Comparison of ENCODE assay signal across 25 cellular contexts in the genomic region with DNA sequence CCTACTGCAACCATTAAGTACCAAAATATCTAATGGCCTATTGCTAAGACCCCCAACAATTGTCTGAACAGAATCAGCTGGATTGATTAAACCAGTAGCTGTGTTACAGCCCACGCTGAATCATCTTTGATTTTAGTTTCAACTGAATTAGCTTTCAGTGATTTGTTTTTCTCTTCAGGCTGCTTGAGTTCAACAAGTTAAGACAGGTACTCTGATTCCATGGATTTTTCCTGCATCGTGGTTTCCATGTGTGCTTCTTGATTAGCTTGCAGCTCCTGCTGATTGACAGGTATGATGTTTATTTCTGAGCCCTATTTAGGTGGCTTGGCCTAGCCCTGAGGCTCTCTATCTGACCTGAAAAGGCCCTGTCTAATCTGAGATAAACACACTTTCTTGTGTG.
"Had no signal": no experiment of that assay in that cellular context is flagged by ENCODE, and none has a peak within 500 bp of the region (broad histone marks: within the 10 kb centered on the region; RNA-seq: fewer than 3 reads in every experiment).

No MANE protein-coding gene starts in this region.

- H3K9me3 Mint-ChIP-seq: activated CD4-positive, alpha-beta T cell treated with anti-CD3 and anti-CD28 coated beads, Interleukin-2, amount 10 ng/mL, durations not matched to agents 24 days and 14 days; activated CD8-positive, alpha-beta T cell treated with anti-CD3 and anti-CD28 coated beads for 36 hours; activated naive CD8-positive, alpha-beta T cell treated with anti-CD3 and anti-CD28 coated beads for 36 hours; activated T-cell treated with anti-CD3 and anti-CD28 coated beads, Interleukin-2, amount 50 U/mL, for 72 hours; activated T-helper 17 cell treated with anti-CD3 and anti-CD28 coated beads, Interleukin-2, amount 50 U/mL, for 72 hours had no signal

- H3K27me3 Mint-ChIP-seq: activated CD4-positive, alpha-beta T cell treated with anti-CD3 and anti-CD28 coated beads, Interleukin-2, amount 10 ng/mL, durations not matched to agents 24 days and 14 days; activated CD8-positive, alpha-beta T cell treated with anti-CD3 and anti-CD28 coated beads for 36 hours; activated naive CD8-positive, alpha-beta T cell treated with anti-CD3 and anti-CD28 coated beads for 36 hours; activated T-helper 17 cell treated with anti-CD3 and anti-CD28 coated beads, Interleukin-2, amount 50 U/mL, for 72 hours had no signal

- H3K36me3 Mint-ChIP-seq: activated naive CD8-positive, alpha-beta T cell treated with anti-CD3 and anti-CD28 coated beads for 36 hours had no signal

- FAIRE-seq: K562 had no signal

- H3K4me3 Mint-ChIP-seq: activated CD4-positive, alpha-beta T cell treated with anti-CD3 and anti-CD28 coated beads, Interleukin-2, amount 10 ng/mL, durations not matched to agents 24 days and 14 days; activated CD8-positive, alpha-beta T cell treated with anti-CD3 and anti-CD28 coated beads for 36 hours; activated naive CD8-positive, alpha-beta T cell treated with anti-CD3 and anti-CD28 coated beads for 36 hours; activated T-cell treated with anti-CD3 and anti-CD28 coated beads, Interleukin-2, amount 50 U/mL, for 72 hours; activated T-helper 17 cell treated with anti-CD3 and anti-CD28 coated beads, Interleukin-2, amount 50 U/mL, for 72 hours had no signal

- H3K4me1 Mint-ChIP-seq: activated CD4-positive, alpha-beta T cell treated with anti-CD3 and anti-CD28 coated beads, Interleukin-2, amount 10 ng/mL, durations not matched to agents 24 days and 14 days; activated naive CD8-positive, alpha-beta T cell treated with anti-CD3 and anti-CD28 coated beads for 36 hours; activated T-helper 17 cell treated with anti-CD3 and anti-CD28 coated beads, Interleukin-2, amount 50 U/mL, for 72 hours had no signal

- H3K4me3 ChIP-seq: K562 had no signal

- DNase-seq: activated CD4-positive, alpha-beta T cell treated with anti-CD3 and anti-CD28 coated beads, Interleukin-2, amount 10 ng/mL, durations not matched to agents 24 days and 14 days; activated CD4-positive, alpha-beta T cell treated with anti-CD3 and anti-CD28 coated beads, Interleukin-2, amount 50 U/mL, for 4 hours; activated CD8-positive, alpha-beta T cell treated with anti-CD3 and anti-CD28 coated beads for 36 hours; activated effector memory CD4-positive, alpha-beta T cell treated with anti-CD3 and anti-CD28 coated beads, Interleukin-2, amount 50 U/mL, for 16 hours; activated naive CD4-positive, alpha-beta T cell; activated naive CD4-positive, alpha-beta T cell treated with anti-CD3 and anti-CD28 coated beads, Interleukin-2, amount 50 U/mL, for 16 hours; activated naive CD8-positive, alpha-beta T cell treated with anti-CD3 and anti-CD28 coated beads for 36 hours; activated T-cell treated with anti-CD3 and anti-CD28 coated beads, Interleukin-2, amount 50 U/mL, for 1 hour; activated T-cell treated with anti-CD3 and anti-CD28 coated beads, Interleukin-2, amount 50 U/mL, for 72 hours; amniotic stem cell; aorta; caudate nucleus; cerebellar nuclear complex; NCI-H1092 treated with DMSO at 0.1 percent for 48 hours; NCI-H1417; NCI-H146; NCI-H187; NCI-H2029 treated with DMSO at 0.1 percent for 48 hours; NCI-H345; NCI-H524 treated with DMSO at 0.1 percent for 48 hours; SW 1271; T-helper 1 cell; T1000 had no signal

- H3K27ac Mint-ChIP-seq: activated CD4-positive, alpha-beta T cell treated with anti-CD3 and anti-CD28 coated beads, Interleukin-2, amount 10 ng/mL, durations not matched to agents 24 days and 14 days; activated CD8-positive, alpha-beta T cell treated with anti-CD3 and anti-CD28 coated beads for 36 hours; activated naive CD8-positive, alpha-beta T cell treated with anti-CD3 and anti-CD28 coated beads for 36 hours; activated T-cell treated with anti-CD3 and anti-CD28 coated beads, Interleukin-2, amount 50 U/mL, for 72 hours; activated T-helper 17 cell treated with anti-CD3 and anti-CD28 coated beads, Interleukin-2, amount 50 U/mL, for 72 hours had no signal
